Comparison of ENCODE assay signal across 11 cellular contexts in the genomic region with DNA sequence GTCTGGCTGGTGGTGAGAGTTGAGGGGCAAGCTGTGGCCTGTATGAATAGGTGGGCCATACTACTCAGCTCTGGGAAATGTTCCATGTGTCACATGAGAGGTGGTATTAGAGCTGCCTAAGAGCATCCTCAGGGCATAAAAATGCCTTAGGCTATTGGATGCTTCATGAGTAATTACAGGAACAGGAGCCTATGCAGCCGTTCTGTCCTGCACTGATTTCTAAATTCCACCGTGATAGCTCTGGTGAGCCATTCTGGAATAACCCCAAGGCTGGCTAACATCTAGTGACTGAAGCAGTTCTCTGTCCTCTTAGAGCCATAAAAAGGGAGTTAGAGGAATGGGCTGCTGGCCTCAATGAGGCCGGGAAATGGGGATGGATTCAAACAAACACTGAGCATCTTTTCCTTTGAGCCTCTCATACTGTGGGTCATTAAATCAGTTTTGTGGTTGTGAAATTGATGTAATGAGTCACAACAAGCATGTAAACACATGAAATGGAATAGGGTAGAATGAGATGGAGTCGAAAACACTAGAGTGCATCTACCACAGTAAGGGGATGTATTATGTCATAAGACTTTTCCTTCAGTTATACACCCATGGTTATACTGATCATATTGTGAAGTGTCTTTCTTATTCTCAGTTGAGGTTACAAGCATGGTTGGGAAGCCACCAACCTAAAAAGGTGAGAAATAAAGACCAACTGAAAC. TPM values are rescaled to one million over a fixed set of nuclear protein-coding genes. Genes with fewer than 3 reads are reported as not detected.
DNase-seq lines count a peak whose midpoint lies in the region; ATAC-seq and TF ChIP-seq lines count a peak whose summit lies in the region.
"Had no signal": no experiment of that assay in that cellular context is flagged by ENCODE, and none has a peak within 500 bp of the region (broad histone marks: within the 10 kb centered on the region; RNA-seq: fewer than 3 reads in every experiment).

No MANE protein-coding gene starts in this region.

- no peak for TF ChIP-seq POLR2A in spleen (IDR thresholded peaks at IDR 0.05)

- DNase-seq in EL (peak; percentile 83), HS-5 (ENCODE audit: low read depth) (peak; percentile 34), RPMI7951 (ENCODE audit: low read depth) (peak; percentile 31), iris pigment epithelial cell (ENCODE audit: low read depth) (peak; percentile 20), aorta (no peak), AG20443 (ENCODE audit: low spot score) (no peak), spleen (no peak)
- DNase-seq: activated CD8-positive, alpha-beta T cell treated with anti-CD3 and anti-CD28 coated beads, Interleukin-2, amount 10 ng/mL, durations not matched to agents 7 days and 5 days; cortex of kidney; naive B cell; NCI-H446 had no signal

- H3K27ac ChIP-seq in aorta (ENCODE audit: low read depth in 1 of 2, low read length in 2 of 2) (no peak overlapping the region), spleen (no peak overlapping the region)

- intact Hi-C loops in aorta (cut with DNase I): no loop called here
- intact Hi-C loops in spleen (cut with DNase I; ENCODE audit: low total_unique reads): no loop called here

- H3K36me3 ChIP-seq in aorta (ENCODE audit: control insufficient read depth in 1 of 2, insufficient read depth in 2 of 2, low read length in 1 of 2) (peaks cover 0 to 6% of the 10 kb centered on the region in 2 donors), spleen (peaks cover 0 to 39% (median 0%) of the 10 kb centered on the region in 6 donors)

- 87 to 89% methylated on average over 4 of the region's 4 CpGs for WGBS in aorta, 2 donors
- WGBS in spleen, 5 donors: 82 to 94% (median 89%) methylated on average over 4 of the region's 4 CpGs

- H3K27me3 ChIP-seq in aorta (ENCODE audit: control insufficient read depth in 1 of 2, insufficient read depth in 2 of 2, low read length in 1 of 2) (no peaks in the 10 kb centered on the region), spleen (replicated peaks in 1 of 7) (no peaks in the 10 kb centered on the region)

- H3K9me3 ChIP-seq in aorta (ENCODE audit: control insufficient read depth, low read length) (no peaks in the 10 kb centered on the region), spleen (no peaks in the 10 kb centered on the region)

- no peak overlapping the region for H3K4me3 ChIP-seq in aorta (ENCODE audit: low read length in 2 of 2)
- H3K4me3 ChIP-seq in spleen: no peak overlapping the region

- no peak for ATAC-seq in aorta (ENCODE audit: low FRiP score)
- ATAC-seq: activated CD8-positive, alpha-beta T cell treated with anti-CD3 and anti-CD28 coated beads, Interleukin-2, amount 10 ng/mL, durations not matched to agents 7 days and 5 days had no signal

- no peak for TF ChIP-seq CTCF in spleen (IDR thresholded peaks at IDR 0.05 in 8 of 11, conservative IDR thresholded peaks at IDR 0.05 in 3 of 11)

- H3K4me1 ChIP-seq in aorta (ENCODE audit: control insufficient read depth in 1 of 2, insufficient read depth in 2 of 2, low read length in 2 of 2): no peaks in the 10 kb centered on the region
- no peaks in the 10 kb centered on the region for H3K4me1 ChIP-seq in spleen

RNA-seq across cellular contexts. Expression of gene DGKG, which starts 41.0 kb away (rescaled TPM):
- 15.3 and 17.3 TPM in 2 replicates for total RNA-seq in RPMI7951 (2014; rRNA removed; shearing (Covaris generic))
- total RNA-seq in aorta: 10 to 100 TPM; 12.8 to 37.1 TPM
- polyA plus RNA-seq in aorta: 1 to 10 TPM in 1 of 2 donors, under 1 TPM in 1; 0.95 to 1.9 TPM
- 1 to 10 TPM; 4.3 to 7.7 (median 6.4) TPM for total RNA-seq in spleen
- polyA plus RNA-seq in spleen: under 1 TPM; 0.22 to 0.93 (median 0.71) TPM

Comparison
In these comparisons a context has a peak if more than half of its experiments do, and no peak if none do; other contexts are left out.
1. DNase-seq: peak in EL (single experiment), HS-5 (single experiment), RPMI7951 (single experiment) and iris pigment epithelial cell (single experiment); none in aorta (0 of 2), AG20443 (single experiment) and spleen (single experiment).